ENCODE assay signal across 8 cellular contexts in genomic region chr2:54572262-54572635, GRCh38.
DNase-seq lines count a peak whose midpoint lies in the region; ATAC-seq and TF ChIP-seq lines count a peak whose summit lies in the region.

No MANE protein-coding gene starts in this region.

- H3F3A ChIP-seq in PC-9 (ENCODE audit: insufficient read depth, low read depth) = peaks cover 65% of the 10 kb centered on the region

- peak; percentile 9 for DNase-seq in NCI-H2196 treated with DMSO at 0.1 percent for 48 hours (lab: John Stamatoyannopoulos, UW; ENCODE audit: unreplicated experiment)
- DNase-seq in NCI-H2196 (lab: John Stamatoyannopoulos, UW; ENCODE audit: unreplicated experiment) = no peak
- DNase-seq in PC-9 = peak; percentile 58 to 100
- DNase-seq in dorsolateral prefrontal cortex = no peak
- DNase-seq in naive thymus-derived CD8-positive, alpha-beta T cell = peak in 4 of 10 donors; percentile 59 to 78 (median 66)
- no peak for DNase-seq in midbrain (lab: John Stamatoyannopoulos, UW)

- TF ChIP-seq CTCF in PC-9 (conservative IDR thresholded peaks at IDR 0.05) (no peak), dorsolateral prefrontal cortex (IDR thresholded peaks at IDR 0.05 in 54 of 56, conservative IDR thresholded peaks at IDR 0.05 in 2 of 56; ENCODE audit: low read depth in 1 of 56, partially characterized antibody in 56 of 56) (no peak)

- ATAC-seq in naive thymus-derived CD8-positive, alpha-beta T cell = peak; percentile 27 to 37
- ATAC-seq in GM19035 (IDR thresholded peaks at IDR 0.05; ENCODE audit: unreplicated experiment) (no peak), HG02642 (IDR thresholded peaks at IDR 0.05; ENCODE audit: poor library complexity, unreplicated experiment) (no peak)

- H3K36me3 ChIP-seq in PC-9 (ENCODE audit: low read depth) = peaks cover 10% of the 10 kb centered on the region; the same call in 1 of the 2 replicates

- peak overlapping the region; percentile 38 for H3K4me3 ChIP-seq in PC-9
- H3K4me3 ChIP-seq in dorsolateral prefrontal cortex = peak overlapping the region in 1 of 59 donors; percentile 7

- POLR2A ChIA-PET in PC-9 (lab: Charles Lee; ENCODE audit: unreplicated experiment) = interaction anchor here (0.5 to 1.6 kb wide), 7 partner anchors 9 to 496 kb away, joined by 3 to 35 read pairs (median 5); no protein-coding TSS in a partner anchor
- POLR2A ChIA-PET in naive thymus-derived CD8-positive, alpha-beta T cell (lab: Charles Lee) = interaction anchor here (0.5 to 18.3 kb wide), 7 partner anchors 9 to 85 kb away, joined by 3 to 331 read pairs (median 9); no protein-coding TSS in a partner anchor

- H3K4me1 ChIP-seq in PC-9 (replicated peaks; ENCODE audit: insufficient read depth) = peaks cover 92% of the 10 kb centered on the region

- CTCF ChIA-PET in PC-9 (lab: Charles Lee) = interaction anchor here (0.6 kb wide), 1 partner anchor 40 kb away, joined by 3 read pairs; no protein-coding TSS in a partner anchor

- H3K9me3 ChIP-seq in PC-9 (ENCODE audit: insufficient read depth, low read depth) = no peaks in the 10 kb centered on the region

- H3K27ac ChIP-seq in PC-9 = peak overlapping the region; percentile 97
- peak overlapping the region in 31 of 59 donors; percentile 1 to 78 (median 32) for H3K27ac ChIP-seq in dorsolateral prefrontal cortex

- H4K20me1 ChIP-seq in PC-9 (ENCODE audit: insufficient read depth) = peaks cover 4% of the 10 kb centered on the region

- H3K36me3 Mint-ChIP-seq in naive thymus-derived CD8-positive, alpha-beta T cell = peaks cover 0 to 8% (median 4%) of the 10 kb centered on the region in 3 donors

- H3K27me3 Mint-ChIP-seq in naive thymus-derived CD8-positive, alpha-beta T cell = no peaks in the 10 kb centered on the region

- H3K27me3 ChIP-seq in PC-9 (ENCODE audit: insufficient read depth, low read depth) (no peaks in the 10 kb centered on the region), dorsolateral prefrontal cortex (no peaks in the 10 kb centered on the region)

- no peaks in the 10 kb centered on the region for H3K9me3 Mint-ChIP-seq in naive thymus-derived CD8-positive, alpha-beta T cell

- peaks cover 51 to 96% (median 93%) of the 10 kb centered on the region in 4 donors for H3K4me1 Mint-ChIP-seq in naive thymus-derived CD8-positive, alpha-beta T cell

- H3K79me2 ChIP-seq in PC-9 (ENCODE audit: low read depth) = peaks cover 95% of the 10 kb centered on the region

- peak overlapping the region; percentile 79 for H3K4me2 ChIP-seq in PC-9

- peak overlapping the region; percentile 78 to 93 (median 87) for H3K4me3 Mint-ChIP-seq in naive thymus-derived CD8-positive, alpha-beta T cell

- no peaks in the 10 kb centered on the region for H3K9me2 ChIP-seq in PC-9 (ENCODE audit: insufficient read depth)

- H3K27ac Mint-ChIP-seq in naive thymus-derived CD8-positive, alpha-beta T cell = peak overlapping the region; percentile 94 to 99 (median 98)

- TSS peak; percentile 42 for BruUV-seq in PC-9 (replicated peaks; lab: Mats Ljungman, UMichigan)

- H2AFZ ChIP-seq in PC-9 = no peak overlapping the region

- intact Hi-C loops in PC-9 (cut with micrococcal nuclease; ENCODE audit: unreplicated experiment) (loop anchor here (1.0 to 5.0 kb wide), 4 partner anchors 12 to 115 kb away; partner anchors contain the start of gene SPTBN1), dorsolateral prefrontal cortex (cut with DNase I) (no loop called here)

Comparison
In these comparisons a context has a peak if more than half of its experiments do, and no peak if none do; other contexts are left out.
1. DNase-seq: peak in NCI-H2196 treated with DMSO at 0.1 percent for 48 hours (single experiment) and PC-9 (2 of 2); none in NCI-H2196 (single experiment), dorsolateral prefrontal cortex (0 of 10) and midbrain (single experiment).
2. ATAC-seq: peak in naive thymus-derived CD8-positive, alpha-beta T cell (2 of 2); none in GM19035 (single experiment) and HG02642 (single experiment).